In the genomic region with DNA sequence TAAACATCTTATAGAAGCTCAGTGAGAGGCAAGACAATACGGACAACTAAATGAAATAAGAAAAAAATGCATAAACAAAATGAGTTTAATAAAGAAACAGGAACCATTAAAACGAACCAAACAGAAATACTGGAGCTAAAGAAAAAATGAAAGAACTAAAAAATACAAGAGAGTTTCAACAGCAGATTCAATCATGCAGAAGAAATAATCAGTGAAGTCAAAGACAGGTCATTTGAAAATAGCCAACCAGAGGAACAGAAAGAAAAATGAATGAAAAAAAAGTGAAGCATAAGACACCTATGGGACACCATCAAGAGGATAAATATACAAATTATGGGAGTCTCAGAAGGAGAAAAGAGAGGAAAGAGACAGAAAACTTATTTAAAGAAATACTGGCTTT, we compare ENCODE assay signal across 5 cellular contexts.
TF ChIP-seq lines count a peak whose summit lies in the region.

No MANE protein-coding gene starts in this region.

TF ChIP-seq in SK-N-SH treated with all-trans-retinoic acid at 6 μM for 48 hours, 23 proteins besides CTCF, POLR2A, EP300 and RAD21:
- TF ChIP-seq ZFP30 (CRISPR knock-in tag; IDR thresholded peaks at IDR 0.05) (peak; percentile 80), ISL1 (CRISPR knock-in tag; IDR thresholded peaks at IDR 0.05) (no peak), ZC3H10 (CRISPR knock-in tag; IDR thresholded peaks at IDR 0.05) (no peak), ZNF70 (CRISPR knock-in tag; IDR thresholded peaks at IDR 0.05) (no peak), ZNF8 (CRISPR knock-in tag; IDR thresholded peaks at IDR 0.05) (no peak), OSR1 (CRISPR knock-in tag; IDR thresholded peaks at IDR 0.05) (no peak)
- TF ChIP-seq, protein P1, sequence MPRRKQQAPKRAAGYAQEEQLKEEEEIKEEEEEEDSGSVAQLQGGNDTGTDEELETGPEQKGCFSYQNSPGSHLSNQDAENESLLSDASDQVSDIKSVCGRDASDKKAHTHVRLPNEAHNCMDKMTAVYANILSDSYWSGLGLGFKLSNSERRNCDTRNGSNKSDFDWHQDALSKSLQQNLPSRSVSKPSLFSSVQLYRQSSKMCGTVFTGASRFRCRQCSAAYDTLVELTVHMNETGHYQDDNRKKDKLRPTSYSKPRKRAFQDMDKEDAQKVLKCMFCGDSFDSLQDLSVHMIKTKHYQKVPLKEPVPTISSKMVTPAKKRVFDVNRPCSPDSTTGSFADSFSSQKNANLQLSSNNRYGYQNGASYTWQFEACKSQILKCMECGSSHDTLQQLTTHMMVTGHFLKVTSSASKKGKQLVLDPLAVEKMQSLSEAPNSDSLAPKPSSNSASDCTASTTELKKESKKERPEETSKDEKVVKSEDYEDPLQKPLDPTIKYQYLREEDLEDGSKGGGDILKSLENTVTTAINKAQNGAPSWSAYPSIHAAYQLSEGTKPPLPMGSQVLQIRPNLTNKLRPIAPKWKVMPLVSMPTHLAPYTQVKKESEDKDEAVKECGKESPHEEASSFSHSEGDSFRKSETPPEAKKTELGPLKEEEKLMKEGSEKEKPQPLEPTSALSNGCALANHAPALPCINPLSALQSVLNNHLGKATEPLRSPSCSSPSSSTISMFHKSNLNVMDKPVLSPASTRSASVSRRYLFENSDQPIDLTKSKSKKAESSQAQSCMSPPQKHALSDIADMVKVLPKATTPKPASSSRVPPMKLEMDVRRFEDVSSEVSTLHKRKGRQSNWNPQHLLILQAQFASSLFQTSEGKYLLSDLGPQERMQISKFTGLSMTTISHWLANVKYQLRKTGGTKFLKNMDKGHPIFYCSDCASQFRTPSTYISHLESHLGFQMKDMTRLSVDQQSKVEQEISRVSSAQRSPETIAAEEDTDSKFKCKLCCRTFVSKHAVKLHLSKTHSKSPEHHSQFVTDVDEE (CRISPR knock-in tag; IDR thresholded peaks at IDR 0.05), result no peak

TF ChIP-seq in SK-N-SH, 30 proteins besides CTCF, POLR2A, EP300 and RAD21:
- no peak for TF ChIP-seq POLR2AphosphoS5 (IDR thresholded peaks at IDR 0.05; ENCODE audit: low read depth, low read length)
- TF ChIP-seq NRF1 (IDR thresholded peaks at IDR 0.05; ENCODE audit: low read depth, low read length), result no peak
- TF ChIP-seq, protein P2, sequence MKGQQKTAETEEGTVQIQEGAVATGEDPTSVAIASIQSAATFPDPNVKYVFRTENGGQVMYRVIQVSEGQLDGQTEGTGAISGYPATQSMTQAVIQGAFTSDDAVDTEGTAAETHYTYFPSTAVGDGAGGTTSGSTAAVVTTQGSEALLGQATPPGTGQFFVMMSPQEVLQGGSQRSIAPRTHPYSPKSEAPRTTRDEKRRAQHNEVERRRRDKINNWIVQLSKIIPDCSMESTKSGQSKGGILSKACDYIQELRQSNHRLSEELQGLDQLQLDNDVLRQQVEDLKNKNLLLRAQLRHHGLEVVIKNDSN (IDR thresholded peaks at IDR 0.05; ENCODE audit: borderline replicate concordance, low read depth), result no peak
- TF ChIP-seq, protein P3, sequence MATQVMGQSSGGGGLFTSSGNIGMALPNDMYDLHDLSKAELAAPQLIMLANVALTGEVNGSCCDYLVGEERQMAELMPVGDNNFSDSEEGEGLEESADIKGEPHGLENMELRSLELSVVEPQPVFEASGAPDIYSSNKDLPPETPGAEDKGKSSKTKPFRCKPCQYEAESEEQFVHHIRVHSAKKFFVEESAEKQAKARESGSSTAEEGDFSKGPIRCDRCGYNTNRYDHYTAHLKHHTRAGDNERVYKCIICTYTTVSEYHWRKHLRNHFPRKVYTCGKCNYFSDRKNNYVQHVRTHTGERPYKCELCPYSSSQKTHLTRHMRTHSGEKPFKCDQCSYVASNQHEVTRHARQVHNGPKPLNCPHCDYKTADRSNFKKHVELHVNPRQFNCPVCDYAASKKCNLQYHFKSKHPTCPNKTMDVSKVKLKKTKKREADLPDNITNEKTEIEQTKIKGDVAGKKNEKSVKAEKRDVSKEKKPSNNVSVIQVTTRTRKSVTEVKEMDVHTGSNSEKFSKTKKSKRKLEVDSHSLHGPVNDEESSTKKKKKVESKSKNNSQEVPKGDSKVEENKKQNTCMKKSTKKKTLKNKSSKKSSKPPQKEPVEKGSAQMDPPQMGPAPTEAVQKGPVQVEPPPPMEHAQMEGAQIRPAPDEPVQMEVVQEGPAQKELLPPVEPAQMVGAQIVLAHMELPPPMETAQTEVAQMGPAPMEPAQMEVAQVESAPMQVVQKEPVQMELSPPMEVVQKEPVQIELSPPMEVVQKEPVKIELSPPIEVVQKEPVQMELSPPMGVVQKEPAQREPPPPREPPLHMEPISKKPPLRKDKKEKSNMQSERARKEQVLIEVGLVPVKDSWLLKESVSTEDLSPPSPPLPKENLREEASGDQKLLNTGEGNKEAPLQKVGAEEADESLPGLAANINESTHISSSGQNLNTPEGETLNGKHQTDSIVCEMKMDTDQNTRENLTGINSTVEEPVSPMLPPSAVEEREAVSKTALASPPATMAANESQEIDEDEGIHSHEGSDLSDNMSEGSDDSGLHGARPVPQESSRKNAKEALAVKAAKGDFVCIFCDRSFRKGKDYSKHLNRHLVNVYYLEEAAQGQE (IDR thresholded peaks at IDR 0.05; ENCODE audit: low read depth, low read length), result no peak
- no peak for TF ChIP-seq MEF2A (IDR thresholded peaks at IDR 0.05; ENCODE audit: borderline replicate concordance, low read depth)
- no peak for TF ChIP-seq TAF1 (IDR thresholded peaks at IDR 0.05; ENCODE audit: borderline replicate concordance, low read depth, low read length)
- no peak for TF ChIP-seq RCOR1 (IDR thresholded peaks at IDR 0.05; ENCODE audit: low read length)
- no peak for TF ChIP-seq GATA2 (CRISPR knock-in tag; IDR thresholded peaks at IDR 0.05)

TF ChIP-seq in HepG2, 621 proteins besides CTCF, POLR2A, EP300 and RAD21:
- TF ChIP-seq, protein P4, sequence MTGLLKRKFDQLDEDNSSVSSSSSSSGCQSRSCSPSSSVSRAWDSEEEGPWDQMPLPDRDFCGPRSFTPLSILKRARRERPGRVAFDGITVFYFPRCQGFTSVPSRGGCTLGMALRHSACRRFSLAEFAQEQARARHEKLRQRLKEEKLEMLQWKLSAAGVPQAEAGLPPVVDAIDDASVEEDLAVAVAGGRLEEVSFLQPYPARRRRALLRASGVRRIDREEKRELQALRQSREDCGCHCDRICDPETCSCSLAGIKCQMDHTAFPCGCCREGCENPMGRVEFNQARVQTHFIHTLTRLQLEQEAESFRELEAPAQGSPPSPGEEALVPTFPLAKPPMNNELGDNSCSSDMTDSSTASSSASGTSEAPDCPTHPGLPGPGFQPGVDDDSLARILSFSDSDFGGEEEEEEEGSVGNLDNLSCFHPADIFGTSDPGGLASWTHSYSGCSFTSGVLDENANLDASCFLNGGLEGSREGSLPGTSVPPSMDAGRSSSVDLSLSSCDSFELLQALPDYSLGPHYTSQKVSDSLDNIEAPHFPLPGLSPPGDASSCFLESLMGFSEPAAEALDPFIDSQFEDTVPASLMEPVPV (CRISPR knock-in tag; IDR thresholded peaks at IDR 0.05), result no peak
- TF ChIP-seq CEBPB (IDR thresholded peaks at IDR 0.05; ENCODE audit: borderline replicate concordance, low read depth, low read length) (no peak), FLYWCH1 (CRISPR knock-in tag; IDR thresholded peaks at IDR 0.05) (no peak), MEF2D (CRISPR knock-in tag; IDR thresholded peaks at IDR 0.05) (no peak), EEA1 (CRISPR knock-in tag; IDR thresholded peaks at IDR 0.05; ENCODE audit: borderline replicate concordance) (no peak), ZNF160 (CRISPR knock-in tag; IDR thresholded peaks at IDR 0.05) (peak; percentile 95), ZNF570 (CRISPR knock-in tag; IDR thresholded peaks at IDR 0.05; ENCODE audit: borderline replicate concordance) (no peak), ZNF354B (CRISPR knock-in tag; IDR thresholded peaks at IDR 0.05) (no peak)
TF ChIP-seq in HepG2: peak in this region for 1.

TF ChIP-seq in HEK293, 187 proteins besides CTCF, POLR2A, EP300 and RAD21:
- no peak for TF ChIP-seq SCRT1 (tag by site-specific recombination; IDR thresholded peaks at IDR 0.05; ENCODE audit: borderline replicate concordance)
- peak; percentile 32 for TF ChIP-seq SETDB1 (IDR thresholded peaks at IDR 0.05; ENCODE audit: insufficient read length, low read length)
TF ChIP-seq in HEK293: peak in this region for 1.

TF ChIP-seq in K562, 482 proteins besides CTCF, POLR2A, EP300 and RAD21:
- no peak for TF ChIP-seq ESRRB (CRISPR knock-in tag; IDR thresholded peaks at IDR 0.05; ENCODE audit: borderline replicate concordance)
- no peak for TF ChIP-seq YY1 (IDR thresholded peaks at IDR 0.05; ENCODE audit: borderline replicate concordance in 1 of 3, control insufficient read depth in 1 of 3, extremely low read depth in 1 of 3, insufficient read depth in 3 of 3, insufficient read length in 1 of 3, insufficient replicate concordance in 2 of 3, low read depth in 1 of 3, low read length in 2 of 3)
- no peak for TF ChIP-seq ZNF3 (CRISPR knock-in tag; IDR thresholded peaks at IDR 0.05)
- TF ChIP-seq, protein P5, sequence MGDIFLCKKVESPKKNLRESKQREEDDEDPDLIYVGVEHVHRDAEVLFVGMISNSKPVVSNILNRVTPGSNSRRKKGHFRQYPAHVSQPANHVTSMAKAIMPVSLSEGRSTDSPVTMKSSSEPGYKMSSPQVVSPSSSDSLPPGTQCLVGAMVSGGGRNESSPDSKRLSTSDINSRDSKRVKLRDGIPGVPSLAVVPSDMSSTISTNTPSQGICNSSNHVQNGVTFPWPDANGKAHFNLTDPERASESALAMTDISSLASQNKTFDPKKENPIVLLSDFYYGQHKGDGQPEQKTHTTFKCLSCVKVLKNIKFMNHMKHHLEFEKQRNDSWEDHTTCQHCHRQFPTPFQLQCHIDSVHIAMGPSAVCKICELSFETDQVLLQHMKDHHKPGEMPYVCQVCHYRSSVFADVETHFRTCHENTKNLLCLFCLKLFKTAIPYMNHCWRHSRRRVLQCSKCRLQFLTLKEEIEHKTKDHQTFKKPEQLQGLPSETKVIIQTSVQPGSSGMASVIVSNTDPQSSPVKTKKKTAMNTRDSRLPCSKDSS (IDR thresholded peaks at IDR 0.05; ENCODE audit: low read depth, partially characterized antibody), result peak; percentile 45
- TF ChIP-seq TRIM28 (IDR thresholded peaks at IDR 0.05), result peak; percentile 42; the same call in 1 of the 2 replicates
- no peak for TF ChIP-seq PTTG1 (tag; IDR thresholded peaks at IDR 0.05; ENCODE audit: low read depth)
